Comparison of ENCODE assay signal across 23 cellular contexts in the genomic region with DNA sequence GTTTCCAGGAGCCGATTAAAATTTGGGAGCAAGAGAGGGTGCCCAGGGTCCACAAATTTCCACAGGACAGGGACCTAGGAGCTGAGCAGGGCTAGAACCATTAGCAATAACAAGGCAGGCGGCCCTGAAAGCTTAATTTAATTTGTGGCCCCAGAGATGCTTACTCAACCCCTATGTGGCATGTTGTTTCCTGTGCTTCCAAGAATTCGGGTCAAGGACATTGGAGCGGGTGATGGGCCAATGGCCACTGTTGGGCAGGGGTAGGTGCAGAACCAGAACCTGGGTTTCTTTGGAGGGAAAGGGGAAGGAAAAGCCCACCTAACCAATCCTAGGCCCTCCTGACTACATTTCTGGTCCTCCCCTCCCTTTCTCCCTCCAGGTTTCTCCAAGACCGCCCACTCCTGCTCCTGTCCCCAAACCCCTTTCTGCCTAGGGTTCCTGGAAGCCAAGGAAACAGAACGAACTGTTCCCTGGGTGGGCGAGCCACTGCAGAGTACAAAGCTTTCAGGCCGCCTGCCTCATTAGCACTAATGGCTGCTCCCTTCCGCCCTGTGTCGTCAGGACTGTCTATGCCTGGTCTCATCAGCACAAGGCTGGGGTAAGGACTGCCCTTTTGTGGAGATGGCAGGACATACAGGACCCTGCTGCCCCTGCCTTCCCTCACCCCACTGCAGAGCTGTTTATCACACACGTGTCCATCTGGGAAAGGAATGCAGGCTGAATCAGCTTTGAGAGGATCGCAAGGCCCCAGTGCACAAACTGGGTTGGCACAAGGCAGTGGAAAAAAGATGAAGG. TPM values are rescaled to one million over a fixed set of nuclear protein-coding genes. Genes with fewer than 3 reads are reported as not detected.
A peak's percentile ranks its signal among the peaks of the same experiment; 100 is the strongest.
DNase-seq lines count a peak whose midpoint lies in the region; ATAC-seq and TF ChIP-seq lines count a peak whose summit lies in the region.
"Had no signal": no experiment of that assay in that cellular context is flagged by ENCODE, and none has a peak within 500 bp of the region (broad histone marks: within the 10 kb centered on the region; RNA-seq: fewer than 3 reads in every experiment).

No MANE protein-coding gene starts in this region.

- intact Hi-C loops in activated CD8-positive, alpha-beta T cell treated with anti-CD3 and anti-CD28 coated beads for 36 hours (cut with micrococcal nuclease): no loop called here

- no peak for ATAC-seq in activated CD8-positive, alpha-beta T cell treated with anti-CD3 and anti-CD28 coated beads, Interleukin-2, amount 10 ng/mL, durations not matched to agents 7 days and 5 days
- ATAC-seq in activated CD8-positive, alpha-beta T cell treated with anti-CD3 and anti-CD28 coated beads for 36 hours: no peak
- ATAC-seq in T-cell (replicated peaks in 1 of 4) (no peak), GM19023 (IDR thresholded peaks at IDR 0.05; ENCODE audit: unreplicated experiment) (no peak)
- no peak for ATAC-seq in stimulated activated effector memory CD8-positive, alpha-beta T cell treated with anti-CD3 and anti-CD28 coated beads, Interleukin-12 subunit alpha, Interleukin-12 subunit beta, amount 100 ng/mL, for 72 hours

- H3K18ac ChIP-seq in mesenchymal stem cell (ENCODE audit: low read depth in 1 of 2, low read length in 2 of 2): no peak overlapping the region

- peaks cover 21% of the 10 kb centered on the region for H3K79me1 ChIP-seq in mesenchymal stem cell (replicated peaks; ENCODE audit: low read length, poor library complexity, severe bottlenecking)

- H2AK5ac ChIP-seq in mesenchymal stem cell (ENCODE audit: low read length, severe bottlenecking): no peak overlapping the region

- no peak overlapping the region for H2BK15ac ChIP-seq in mesenchymal stem cell (ENCODE audit: low read depth, poor library complexity, severe bottlenecking)

- H3K4me1 Mint-ChIP-seq in activated CD8-positive, alpha-beta T cell treated with anti-CD3 and anti-CD28 coated beads, Interleukin-2, amount 10 ng/mL, durations not matched to agents 7 days and 5 days (ENCODE audit: low read depth): peaks cover 36% of the 10 kb centered on the region
- H3K4me1 Mint-ChIP-seq in activated CD8-positive, alpha-beta T cell treated with anti-CD3 and anti-CD28 coated beads for 36 hours (ENCODE audit: low read depth): peaks cover 17% of the 10 kb centered on the region
- H3K4me1 Mint-ChIP-seq in T-cell: peaks cover 27 to 46% (median 39%) of the 10 kb centered on the region in 3 donors
- peaks cover 36% of the 10 kb centered on the region for H3K4me1 Mint-ChIP-seq in stimulated activated effector memory CD8-positive, alpha-beta T cell treated with anti-CD3 and anti-CD28 coated beads, Interleukin-12 subunit alpha, Interleukin-12 subunit beta, amount 100 ng/mL, for 72 hours

- WGBS in mesenchymal stem cell: 86% methylated on average over 12 of the region's 12 CpGs

- no peak for DNase-seq in activated CD8-positive, alpha-beta T cell treated with anti-CD3 and anti-CD28 coated beads, Interleukin-2, amount 10 ng/mL, durations not matched to agents 7 days and 5 days
- no peak for DNase-seq in activated CD8-positive, alpha-beta T cell treated with anti-CD3 and anti-CD28 coated beads for 36 hours
- no peak for DNase-seq in T-cell
- no peak for DNase-seq in mesenchymal stem cell
- DNase-seq in NCI-H2081 treated with DMSO at 0.1 percent for 48 hours (lab: John Stamatoyannopoulos, UW): no peak
- no peak for DNase-seq in stimulated activated effector memory CD8-positive, alpha-beta T cell treated with anti-CD3 and anti-CD28 coated beads, Interleukin-12 subunit alpha, Interleukin-12 subunit beta, amount 100 ng/mL, for 72 hours (ENCODE audit: low spot score in 2 of 2)
- DNase-seq: activated effector memory CD4-positive, alpha-beta T cell treated with anti-CD3 and anti-CD28 coated beads, Interleukin-2, amount 50 U/mL, for 16 hours; DMS79 treated with DMSO at 0.1 percent for 48 hours; GOT3; hippocampal formation; kidney glomerular epithelial cell; MM.1S; NCI-H1694; NCI-H226; occipital lobe; stimulated activated CD4-positive, alpha-beta T cell treated with anti-CD3 and anti-CD28 coated beads, Interleukin-15, amount 100 ng/mL, for 24 hours; stimulated activated naive CD4-positive, alpha-beta T cell; upper lobe of left lung had no signal

- H3K9ac ChIP-seq in BLaER1 treated with 17β-estradiol and CSF1 and Interleukin-3, amounts not matched to agents 10 nM and 100 nM: peak overlapping the region; percentile 88 to 100 (median 94)
- H3K9ac ChIP-seq in mesenchymal stem cell (ENCODE audit: low read length): no peak overlapping the region

- H2BK5ac ChIP-seq in mesenchymal stem cell (ENCODE audit: low read depth, low read length, poor library complexity, severe bottlenecking): no peak overlapping the region

- no peaks in the 10 kb centered on the region for H3K27me3 Mint-ChIP-seq in activated CD8-positive, alpha-beta T cell treated with anti-CD3 and anti-CD28 coated beads, Interleukin-2, amount 10 ng/mL, durations not matched to agents 7 days and 5 days (ENCODE audit: low read depth)
- no peaks in the 10 kb centered on the region for H3K27me3 Mint-ChIP-seq in activated CD8-positive, alpha-beta T cell treated with anti-CD3 and anti-CD28 coated beads for 36 hours
- H3K27me3 Mint-ChIP-seq in T-cell: no peaks in the 10 kb centered on the region

- peak overlapping the region; percentile 89 to 100 (median 99) for H3K27ac ChIP-seq in BLaER1 treated with 17β-estradiol and CSF1 and Interleukin-3, amounts not matched to agents 10 nM and 100 nM
- no peak overlapping the region for H3K27ac ChIP-seq in mesenchymal stem cell (ENCODE audit: low read length, poor library complexity, severe bottlenecking)

- no peaks in the 10 kb centered on the region for H3K9me3 ChIP-seq in BLaER1 treated with 17β-estradiol and CSF1 and Interleukin-3, amounts not matched to agents 10 nM and 100 nM (replicated peaks in 1 of 11)
- H3K9me3 ChIP-seq in mesenchymal stem cell (ENCODE audit: control insufficient read depth, low read length): no peaks in the 10 kb centered on the region
- H3K9me3 ChIP-seq: upper lobe of left lung had no signal

- H3K36me3 Mint-ChIP-seq in activated CD8-positive, alpha-beta T cell treated with anti-CD3 and anti-CD28 coated beads, Interleukin-2, amount 10 ng/mL, durations not matched to agents 7 days and 5 days (ENCODE audit: low read depth): peaks cover 22% of the 10 kb centered on the region
- peaks cover 10% of the 10 kb centered on the region for H3K36me3 Mint-ChIP-seq in activated CD8-positive, alpha-beta T cell treated with anti-CD3 and anti-CD28 coated beads for 36 hours (ENCODE audit: low read depth)
- peaks cover 11% of the 10 kb centered on the region for H3K36me3 Mint-ChIP-seq in T-cell
- H3K36me3 Mint-ChIP-seq in stimulated activated effector memory CD8-positive, alpha-beta T cell treated with anti-CD3 and anti-CD28 coated beads, Interleukin-12 subunit alpha, Interleukin-12 subunit beta, amount 100 ng/mL, for 72 hours: peaks cover 42% of the 10 kb centered on the region

- H2BK12ac ChIP-seq in mesenchymal stem cell (ENCODE audit: low read length in 2 of 2): peak overlapping the region in 1 of 2 experiments; percentile 2

- H3K9me3 Mint-ChIP-seq in activated CD8-positive, alpha-beta T cell treated with anti-CD3 and anti-CD28 coated beads, Interleukin-2, amount 10 ng/mL, durations not matched to agents 7 days and 5 days (ENCODE audit: insufficient read depth): no peaks in the 10 kb centered on the region
- no peaks in the 10 kb centered on the region for H3K9me3 Mint-ChIP-seq in activated CD8-positive, alpha-beta T cell treated with anti-CD3 and anti-CD28 coated beads for 36 hours
- H3K9me3 Mint-ChIP-seq in T-cell: no peaks in the 10 kb centered on the region
- no peaks in the 10 kb centered on the region for H3K9me3 Mint-ChIP-seq in stimulated activated effector memory CD8-positive, alpha-beta T cell treated with anti-CD3 and anti-CD28 coated beads, Interleukin-12 subunit alpha, Interleukin-12 subunit beta, amount 100 ng/mL, for 72 hours

- peak overlapping the region; percentile 43 for H3K27ac Mint-ChIP-seq in activated CD8-positive, alpha-beta T cell treated with anti-CD3 and anti-CD28 coated beads, Interleukin-2, amount 10 ng/mL, durations not matched to agents 7 days and 5 days
- H3K27ac Mint-ChIP-seq in activated CD8-positive, alpha-beta T cell treated with anti-CD3 and anti-CD28 coated beads for 36 hours: no peak overlapping the region
- H3K27ac Mint-ChIP-seq in T-cell: peak overlapping the region; percentile 11 to 58
- no peak overlapping the region for H3K27ac Mint-ChIP-seq in stimulated activated effector memory CD8-positive, alpha-beta T cell treated with anti-CD3 and anti-CD28 coated beads, Interleukin-12 subunit alpha, Interleukin-12 subunit beta, amount 100 ng/mL, for 72 hours

- peaks cover 71 to 84% (median 82%) of the 10 kb centered on the region in 10 experiments for H3K4me1 ChIP-seq in BLaER1 treated with 17β-estradiol and CSF1 and Interleukin-3, amounts not matched to agents 10 nM and 100 nM
- peaks cover 25% of the 10 kb centered on the region for H3K4me1 ChIP-seq in mesenchymal stem cell (ENCODE audit: control insufficient read depth, insufficient read depth, low read depth, low read length)

- no peak overlapping the region for H3K4me3 Mint-ChIP-seq in activated CD8-positive, alpha-beta T cell treated with anti-CD3 and anti-CD28 coated beads, Interleukin-2, amount 10 ng/mL, durations not matched to agents 7 days and 5 days
- H3K4me3 Mint-ChIP-seq in activated CD8-positive, alpha-beta T cell treated with anti-CD3 and anti-CD28 coated beads for 36 hours: no peak overlapping the region
- no peak overlapping the region for H3K4me3 Mint-ChIP-seq in T-cell
- no peak overlapping the region for H3K4me3 Mint-ChIP-seq in stimulated activated effector memory CD8-positive, alpha-beta T cell treated with anti-CD3 and anti-CD28 coated beads, Interleukin-12 subunit alpha, Interleukin-12 subunit beta, amount 100 ng/mL, for 72 hours

- H3K23ac ChIP-seq in mesenchymal stem cell (ENCODE audit: low read length in 2 of 2): no peak overlapping the region

- TF ChIP-seq CTCF in activated CD8-positive, alpha-beta T cell treated with anti-CD3 and anti-CD28 coated beads for 36 hours (IDR thresholded peaks at IDR 0.05): no peak

- peak overlapping the region; percentile 83 to 99 (median 96) for H3K4me2 ChIP-seq in BLaER1 treated with 17β-estradiol and CSF1 and Interleukin-3, amounts not matched to agents 10 nM and 100 nM
- H3K4me2 ChIP-seq in mesenchymal stem cell (ENCODE audit: low read length, poor library complexity, severe bottlenecking): no peak overlapping the region

- H2BK120ac ChIP-seq in mesenchymal stem cell (ENCODE audit: low read depth, low read length): no peak overlapping the region

- H3K27me3 ChIP-seq in BLaER1 treated with 17β-estradiol and CSF1 and Interleukin-3, amounts not matched to agents 10 nM and 100 nM: no peaks in the 10 kb centered on the region
- H3K27me3 ChIP-seq in mesenchymal stem cell (ENCODE audit: control insufficient read depth in 1 of 2, insufficient read depth in 1 of 2, low read length in 2 of 2): no peaks in the 10 kb centered on the region
- H3K27me3 ChIP-seq: upper lobe of left lung had no signal

- peak overlapping the region in 8 of 10 experiments; percentile 8 to 99 (median 94); a peak in 11 of 20 replicates for H3K4me3 ChIP-seq in BLaER1 treated with 17β-estradiol and CSF1 and Interleukin-3, amounts not matched to agents 10 nM and 100 nM
- no peak overlapping the region for H3K4me3 ChIP-seq in mesenchymal stem cell (ENCODE audit: insufficient read depth in 1 of 2, low read depth in 1 of 2, low read length in 2 of 2)
- H3K4me3 ChIP-seq: upper lobe of left lung had no signal

- peak overlapping the region; percentile 1 for H4K91ac ChIP-seq in mesenchymal stem cell (ENCODE audit: low read length)

- H4K8ac ChIP-seq in mesenchymal stem cell (ENCODE audit: low read length): peak overlapping the region; percentile 53

- H4K20me1 ChIP-seq in BLaER1 treated with 17β-estradiol and CSF1 and Interleukin-3, amounts not matched to agents 10 nM and 100 nM: peaks cover 6 to 19% (median 10%) of the 10 kb centered on the region in 11 experiments; a peak in 20 of 22 replicates

- H3K36me3 ChIP-seq in BLaER1 treated with 17β-estradiol and CSF1 and Interleukin-3, amounts not matched to agents 10 nM and 100 nM: peaks cover 0 to 28% (median 9%) of the 10 kb centered on the region in 11 experiments; a peak in 11 of 22 replicates
- peaks cover 11 to 14% of the 10 kb centered on the region in 2 experiments for H3K36me3 ChIP-seq in mesenchymal stem cell (ENCODE audit: control insufficient read depth in 1 of 2, insufficient read depth in 2 of 2, low read depth in 1 of 2, low read length in 2 of 2)

- no peak overlapping the region for H2AFZ ChIP-seq in mesenchymal stem cell (ENCODE audit: low read depth, low read length)

- CTCF ChIA-PET in activated CD8-positive, alpha-beta T cell treated with anti-CD3 and anti-CD28 coated beads, Interleukin-2, amount 10 ng/mL, durations not matched to agents 7 days and 5 days (lab: Charles Lee): interaction anchor here (1.1 to 3.3 kb wide), 3 partner anchors 30 to 37 kb away, joined by 3 to 17 read pairs (median 10); no protein-coding TSS in a partner anchor
- CTCF ChIA-PET in activated CD8-positive, alpha-beta T cell treated with anti-CD3 and anti-CD28 coated beads for 36 hours (lab: Charles Lee): interaction anchor here (1.2 to 5.7 kb wide), 4 partner anchors 10 to 37 kb away, joined by 3 to 60 read pairs (median 24); no protein-coding TSS in a partner anchor
- CTCF ChIA-PET in T-cell (lab: Charles Lee): interaction anchor here (0.6 to 1.0 kb wide), 3 partner anchors 32 to 454 kb away, joined by 3 to 6 read pairs (median 5); no protein-coding TSS in a partner anchor

- POLR2A ChIA-PET in activated CD8-positive, alpha-beta T cell treated with anti-CD3 and anti-CD28 coated beads, Interleukin-2, amount 10 ng/mL, durations not matched to agents 7 days and 5 days (lab: Charles Lee): no interaction called here
- POLR2A ChIA-PET in activated CD8-positive, alpha-beta T cell treated with anti-CD3 and anti-CD28 coated beads for 36 hours (lab: Charles Lee): interaction anchor here (1.3 to 1.4 kb wide), 2 partner anchors 23 to 51 kb away, joined by 3 read pairs; no protein-coding TSS in a partner anchor
- POLR2A ChIA-PET in T-cell (lab: Charles Lee): interaction anchor here in 1 of 2 donors (0.6 kb wide), 1 partner anchor 577 kb away, joined by 3 read pairs; no protein-coding TSS in a partner anchor

- H3K14ac ChIP-seq in mesenchymal stem cell (ENCODE audit: low read length in 2 of 2): no peak overlapping the region

- H3K4ac ChIP-seq in mesenchymal stem cell (ENCODE audit: low read depth in 1 of 2, low read length in 2 of 2): no peak overlapping the region

RNA-seq across cellular contexts. Expression of a gene that starts 0.6 kb away (rescaled TPM):
- total RNA-seq in activated CD8-positive, alpha-beta T cell treated with anti-CD3 and anti-CD28 coated beads, Interleukin-2, amount 10 ng/mL, durations not matched to agents 7 days and 5 days: not detected
- total RNA-seq in activated CD8-positive, alpha-beta T cell treated with anti-CD3 and anti-CD28 coated beads for 36 hours: not detected
- total RNA-seq in T-cell: not detected
- polyA plus RNA-seq in mesenchymal stem cell (2013, experiment 1 of 2): not detected
- not detected for polyA plus RNA-seq in mesenchymal stem cell (2013, experiment 2 of 2)
- total RNA-seq: endothelial cell of umbilical vein, fibroblast of villous mesenchyme, mononuclear cell, occipital lobe had no signal
- polyA plus RNA-seq: endothelial cell of umbilical vein had no signal

RNA-seq across cellular contexts. Expression of a gene that starts 3.0 kb away (rescaled TPM):
- total RNA-seq in activated CD8-positive, alpha-beta T cell treated with anti-CD3 and anti-CD28 coated beads, Interleukin-2, amount 10 ng/mL, durations not matched to agents 7 days and 5 days: 10 to 100 TPM; 52.7 to 58.1 TPM
- 10 to 100 TPM; 17.5 to 18.2 TPM for total RNA-seq in activated CD8-positive, alpha-beta T cell treated with anti-CD3 and anti-CD28 coated beads for 36 hours
- total RNA-seq in T-cell: 10 to 100 TPM; 41.5 to 49.6 (median 45.8) TPM
- 140 TPM for polyA plus RNA-seq in mesenchymal stem cell (2013, experiment 1 of 2)
- polyA plus RNA-seq in mesenchymal stem cell (2013, experiment 2 of 2): 136 TPM

RNA-seq across cellular contexts. Expression of a gene that starts 44.7 kb away (rescaled TPM):
- total RNA-seq in activated CD8-positive, alpha-beta T cell treated with anti-CD3 and anti-CD28 coated beads, Interleukin-2, amount 10 ng/mL, durations not matched to agents 7 days and 5 days: 10 to 100 TPM; 10.6 to 13.7 TPM
- total RNA-seq in activated CD8-positive, alpha-beta T cell treated with anti-CD3 and anti-CD28 coated beads for 36 hours: 10 to 100 TPM; 15.7 to 20.0 TPM
- 10 to 100 TPM; 33.9 to 60.7 (median 52.4) TPM for total RNA-seq in T-cell
- polyA plus RNA-seq in mesenchymal stem cell (2013, experiment 1 of 2): 59.7 TPM
- 58.4 TPM for polyA plus RNA-seq in mesenchymal stem cell (2013, experiment 2 of 2)

RNA-seq across cellular contexts. Expression of a gene that starts 53.0 kb away (rescaled TPM):
- total RNA-seq in activated CD8-positive, alpha-beta T cell treated with anti-CD3 and anti-CD28 coated beads, Interleukin-2, amount 10 ng/mL, durations not matched to agents 7 days and 5 days: not detected
- total RNA-seq in activated CD8-positive, alpha-beta T cell treated with anti-CD3 and anti-CD28 coated beads for 36 hours: 1 to 10 TPM; 1.6 to 2.3 TPM
- total RNA-seq in T-cell: under 1 TPM in 3 of 5 donors, not detected in 2; 0.20 to 0.32 (median 0.29) TPM
- 0.08 TPM for polyA plus RNA-seq in mesenchymal stem cell (2013, experiment 1 of 2)
- not detected for polyA plus RNA-seq in mesenchymal stem cell (2013, experiment 2 of 2)
- total RNA-seq: endothelial cell of umbilical vein, fibroblast of villous mesenchyme, mononuclear cell, occipital lobe had no signal

Comparison
In these comparisons a context has a peak if more than half of its experiments do, and no peak if none do; other contexts are left out.
1. H3K27ac Mint-ChIP-seq: peak in activated CD8-positive, alpha-beta T cell treated with anti-CD3 and anti-CD28 coated beads, Interleukin-2, amount 10 ng/mL, durations not matched to agents 7 days and 5 days (single experiment) and T-cell (2 of 2); none in activated CD8-positive, alpha-beta T cell treated with anti-CD3 and anti-CD28 coated beads for 36 hours (single experiment) and stimulated activated effector memory CD8-positive, alpha-beta T cell treated with anti-CD3 and anti-CD28 coated beads, Interleukin-12 subunit alpha, Interleukin-12 subunit beta, amount 100 ng/mL, for 72 hours (single experiment).
2. H3K4me3 ChIP-seq: peak in BLaER1 treated with 17β-estradiol and CSF1 and Interleukin-3, amounts not matched to agents 10 nM and 100 nM (8 of 10); none in mesenchymal stem cell (0 of 2).